In genomic region chr11:68767672-68768071, GRCh38 we compare ENCODE assay signal across 24 cellular contexts.
"Had no signal": no experiment of that assay in that cellular context is flagged by ENCODE, and none has a peak within 500 bp of the region (broad histone marks: within the 10 kb centered on the region; RNA-seq: fewer than 3 reads in every experiment).

No MANE protein-coding gene starts in this region.

- H3K36me3 ChIP-seq: brain microvascular endothelial cell had no signal

- H3K27ac Mint-ChIP-seq: activated CD4-positive, alpha-beta memory T cell treated with anti-CD3 and anti-CD28 coated beads, Interleukin-2, amount 10 ng/mL, durations not matched to agents 7 days and 5 days; activated CD4-positive, alpha-beta T cell treated with anti-CD3 and anti-CD28 coated beads, Interleukin-2, amount 10 ng/mL, durations not matched to agents 7 days and 5 days; activated naive CD8-positive, alpha-beta T cell; activated T-helper 17 cell treated with anti-CD3 and anti-CD28 coated beads, Interleukin-2, amount 50 U/mL, for 72 hours; dendritic cell treated with granulocyte-macrophage colony-stimulating factor and Interleukin-4, amounts not matched to agents 40 ng/mL and 50 ng/mL, for 4 days had no signal

- ATAC-seq: activated T-cell treated with anti-CD3 and anti-CD28 coated beads, Interleukin-2, amount 50 U/mL, for 4 hours; activated T-helper 17 cell treated with anti-CD3 and anti-CD28 coated beads, Interleukin-2, amount 50 U/mL, for 72 hours; gastroesophageal sphincter had no signal

- H3K9me3 ChIP-seq: esophagus squamous epithelium, gastroesophageal sphincter had no signal

- H3K4me3 ChIP-seq: coronary artery, esophagus squamous epithelium, gastroesophageal sphincter had no signal

- H3K27me3 ChIP-seq: brain microvascular endothelial cell, esophagus squamous epithelium, gastroesophageal sphincter had no signal

- H3K4me3 Mint-ChIP-seq: activated CD4-positive, alpha-beta memory T cell treated with anti-CD3 and anti-CD28 coated beads, Interleukin-2, amount 10 ng/mL, durations not matched to agents 7 days and 5 days; activated CD4-positive, alpha-beta T cell treated with anti-CD3 and anti-CD28 coated beads, Interleukin-2, amount 10 ng/mL, durations not matched to agents 7 days and 5 days; activated naive CD8-positive, alpha-beta T cell; activated T-cell treated with anti-CD3 and anti-CD28 coated beads, Interleukin-2, amount 50 U/mL, for 4 hours; activated T-helper 17 cell treated with anti-CD3 and anti-CD28 coated beads, Interleukin-2, amount 50 U/mL, for 72 hours; central memory CD8-positive, alpha-beta T cell; dendritic cell treated with granulocyte-macrophage colony-stimulating factor and Interleukin-4, amounts not matched to agents 40 ng/mL and 50 ng/mL, for 4 days had no signal

- H3K9me3 Mint-ChIP-seq: activated CD4-positive, alpha-beta memory T cell treated with anti-CD3 and anti-CD28 coated beads, Interleukin-2, amount 10 ng/mL, durations not matched to agents 7 days and 5 days; activated CD4-positive, alpha-beta T cell treated with anti-CD3 and anti-CD28 coated beads, Interleukin-2, amount 10 ng/mL, durations not matched to agents 7 days and 5 days; activated T-cell treated with anti-CD3 and anti-CD28 coated beads, Interleukin-2, amount 50 U/mL, for 4 hours; activated T-helper 17 cell treated with anti-CD3 and anti-CD28 coated beads, Interleukin-2, amount 50 U/mL, for 72 hours; central memory CD8-positive, alpha-beta T cell; dendritic cell treated with granulocyte-macrophage colony-stimulating factor and Interleukin-4, amounts not matched to agents 40 ng/mL and 50 ng/mL, for 4 days had no signal

- H3K27ac ChIP-seq: brain microvascular endothelial cell, coronary artery, epithelial cell of prostate, esophagus squamous epithelium, gastroesophageal sphincter had no signal

- H3K4me1 ChIP-seq: esophagus squamous epithelium, gastroesophageal sphincter had no signal

- H3K27me3 Mint-ChIP-seq: activated CD4-positive, alpha-beta memory T cell treated with anti-CD3 and anti-CD28 coated beads, Interleukin-2, amount 10 ng/mL, durations not matched to agents 7 days and 5 days; activated CD4-positive, alpha-beta T cell treated with anti-CD3 and anti-CD28 coated beads, Interleukin-2, amount 10 ng/mL, durations not matched to agents 7 days and 5 days; activated naive CD8-positive, alpha-beta T cell; activated T-helper 17 cell treated with anti-CD3 and anti-CD28 coated beads, Interleukin-2, amount 50 U/mL, for 72 hours; central memory CD8-positive, alpha-beta T cell; dendritic cell treated with granulocyte-macrophage colony-stimulating factor and Interleukin-4, amounts not matched to agents 40 ng/mL and 50 ng/mL, for 4 days had no signal

- DNase-seq: activated CD4-positive, alpha-beta memory T cell treated with anti-CD3 and anti-CD28 coated beads, Interleukin-2, amount 10 ng/mL, durations not matched to agents 7 days and 5 days; activated CD4-positive, alpha-beta T cell treated with anti-CD3 and anti-CD28 coated beads for 1 hour; activated CD4-positive, alpha-beta T cell treated with anti-CD3 and anti-CD28 coated beads for 4 hours; activated CD4-positive, alpha-beta T cell treated with anti-CD3 and anti-CD28 coated beads, Interleukin-2, amount 10 ng/mL, durations not matched to agents 7 days and 5 days; activated CD4-positive, alpha-beta T cell treated with anti-CD3 and anti-CD28 coated beads, Interleukin-2, amount 50 U/mL, for 4 hours; activated effector memory CD4-positive, alpha-beta T cell treated with Interleukin-2 at 50 U/mL for 16 hours; activated gamma-delta T cell treated with Interleukin-2 at 50 U/mL for 16 hours; activated naive CD4-positive, alpha-beta T cell treated with anti-CD3 and anti-CD28 coated beads, Interleukin-2, amount 50 U/mL, for 16 hours; activated naive CD4-positive, alpha-beta T cell treated with Interleukin-2 at 50 U/mL for 16 hours; activated T-cell treated with anti-CD3 and anti-CD28 coated beads, Interleukin-2, amount 50 U/mL, for 4 hours; amniotic stem cell; anterior cingulate cortex; brain microvascular endothelial cell; effector CD8-positive, alpha-beta T cell; esophagus squamous epithelium; foreskin melanocyte; T-helper 2 cell had no signal

- H3K4me1 Mint-ChIP-seq: activated CD4-positive, alpha-beta memory T cell treated with anti-CD3 and anti-CD28 coated beads, Interleukin-2, amount 10 ng/mL, durations not matched to agents 7 days and 5 days; activated T-helper 17 cell treated with anti-CD3 and anti-CD28 coated beads, Interleukin-2, amount 50 U/mL, for 72 hours; central memory CD8-positive, alpha-beta T cell had no signal
